Comparison of ENCODE assay signal across 1 cellular context in the genomic region with DNA sequence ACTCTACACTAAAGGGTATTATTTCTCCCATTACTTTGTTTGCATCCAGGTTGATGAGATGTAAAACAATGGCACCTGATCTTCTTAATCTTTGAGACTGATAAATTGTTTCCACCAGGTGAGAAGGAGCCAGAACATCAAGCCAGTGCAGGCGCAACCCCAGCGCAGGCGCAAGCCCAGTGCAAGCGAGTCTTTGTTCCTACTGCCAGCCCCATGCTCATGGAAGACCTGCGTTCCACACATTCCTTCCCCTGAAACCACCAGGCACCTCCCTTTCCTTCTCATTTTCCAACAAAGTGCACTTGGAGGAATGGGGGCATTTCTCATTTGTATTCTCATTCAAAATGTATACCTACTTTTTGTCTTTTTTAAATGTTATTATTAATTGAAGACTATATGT.
TF ChIP-seq lines count a peak whose summit lies in the region.

No MANE protein-coding gene starts in this region.

TF ChIP-seq in GM23338, 12 proteins besides CTCF, POLR2A, EP300 and RAD21 (continued from another document):
- TF ChIP-seq, protein P1, sequence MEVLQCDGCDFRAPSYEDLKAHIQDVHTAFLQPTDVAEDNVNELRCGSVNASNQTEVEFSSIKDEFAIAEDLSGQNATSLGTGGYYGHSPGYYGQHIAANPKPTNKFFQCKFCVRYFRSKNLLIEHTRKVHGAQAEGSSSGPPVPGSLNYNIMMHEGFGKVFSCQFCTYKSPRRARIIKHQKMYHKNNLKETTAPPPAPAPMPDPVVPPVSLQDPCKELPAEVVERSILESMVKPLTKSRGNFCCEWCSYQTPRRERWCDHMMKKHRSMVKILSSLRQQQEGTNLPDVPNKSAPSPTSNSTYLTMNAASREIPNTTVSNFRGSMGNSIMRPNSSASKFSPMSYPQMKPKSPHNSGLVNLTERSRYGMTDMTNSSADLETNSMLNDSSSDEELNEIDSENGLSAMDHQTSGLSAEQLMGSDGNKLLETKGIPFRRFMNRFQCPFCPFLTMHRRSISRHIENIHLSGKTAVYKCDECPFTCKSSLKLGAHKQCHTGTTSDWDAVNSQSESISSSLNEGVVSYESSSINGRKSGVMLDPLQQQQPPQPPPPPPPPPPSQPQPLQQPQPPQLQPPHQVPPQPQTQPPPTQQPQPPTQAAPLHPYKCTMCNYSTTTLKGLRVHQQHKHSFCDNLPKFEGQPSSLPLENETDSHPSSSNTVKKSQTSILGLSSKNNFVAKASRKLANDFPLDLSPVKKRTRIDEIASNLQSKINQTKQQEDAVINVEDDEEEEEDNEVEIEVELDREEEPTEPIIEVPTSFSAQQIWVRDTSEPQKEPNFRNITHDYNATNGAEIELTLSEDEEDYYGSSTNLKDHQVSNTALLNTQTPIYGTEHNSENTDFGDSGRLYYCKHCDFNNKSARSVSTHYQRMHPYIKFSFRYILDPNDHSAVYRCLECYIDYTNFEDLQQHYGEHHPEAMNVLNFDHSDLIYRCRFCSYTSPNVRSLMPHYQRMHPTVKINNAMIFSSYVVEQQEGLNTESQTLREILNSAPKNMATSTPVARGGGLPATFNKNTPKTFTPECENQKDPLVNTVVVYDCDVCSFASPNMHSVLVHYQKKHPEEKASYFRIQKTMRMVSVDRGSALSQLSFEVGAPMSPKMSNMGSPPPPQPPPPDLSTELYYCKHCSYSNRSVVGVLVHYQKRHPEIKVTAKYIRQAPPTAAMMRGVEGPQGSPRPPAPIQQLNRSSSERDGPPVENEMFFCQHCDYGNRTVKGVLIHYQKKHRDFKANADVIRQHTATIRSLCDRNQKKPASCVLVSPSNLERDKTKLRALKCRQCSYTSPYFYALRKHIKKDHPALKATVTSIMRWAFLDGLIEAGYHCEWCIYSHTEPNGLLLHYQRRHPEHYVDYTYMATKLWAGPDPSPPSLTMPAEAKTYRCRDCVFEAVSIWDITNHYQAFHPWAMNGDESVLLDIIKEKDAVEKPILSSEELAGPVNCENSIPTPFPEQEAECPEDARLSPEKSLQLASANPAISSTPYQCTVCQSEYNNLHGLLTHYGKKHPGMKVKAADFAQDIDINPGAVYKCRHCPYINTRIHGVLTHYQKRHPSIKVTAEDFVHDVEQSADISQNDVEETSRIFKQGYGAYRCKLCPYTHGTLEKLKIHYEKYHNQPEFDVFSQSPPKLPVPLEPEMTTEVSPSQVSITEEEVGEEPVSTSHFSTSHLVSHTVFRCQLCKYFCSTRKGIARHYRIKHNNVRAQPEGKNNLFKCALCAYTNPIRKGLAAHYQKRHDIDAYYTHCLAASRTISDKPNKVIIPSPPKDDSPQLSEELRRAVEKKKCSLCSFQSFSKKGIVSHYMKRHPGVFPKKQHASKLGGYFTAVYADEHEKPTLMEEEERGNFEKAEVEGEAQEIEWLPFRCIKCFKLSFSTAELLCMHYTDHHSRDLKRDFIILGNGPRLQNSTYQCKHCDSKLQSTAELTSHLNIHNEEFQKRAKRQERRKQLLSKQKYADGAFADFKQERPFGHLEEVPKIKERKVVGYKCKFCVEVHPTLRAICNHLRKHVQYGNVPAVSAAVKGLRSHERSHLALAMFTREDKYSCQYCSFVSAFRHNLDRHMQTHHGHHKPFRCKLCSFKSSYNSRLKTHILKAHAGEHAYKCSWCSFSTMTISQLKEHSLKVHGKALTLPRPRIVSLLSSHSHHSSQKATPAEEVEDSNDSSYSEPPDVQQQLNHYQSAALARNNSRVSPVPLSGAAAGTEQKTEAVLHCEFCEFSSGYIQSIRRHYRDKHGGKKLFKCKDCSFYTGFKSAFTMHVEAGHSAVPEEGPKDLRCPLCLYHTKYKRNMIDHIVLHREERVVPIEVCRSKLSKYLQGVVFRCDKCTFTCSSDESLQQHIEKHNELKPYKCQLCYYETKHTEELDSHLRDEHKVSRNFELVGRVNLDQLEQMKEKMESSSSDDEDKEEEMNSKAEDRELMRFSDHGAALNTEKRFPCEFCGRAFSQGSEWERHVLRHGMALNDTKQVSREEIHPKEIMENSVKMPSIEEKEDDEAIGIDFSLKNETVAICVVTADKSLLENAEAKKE (CRISPR knock-in tag; IDR thresholded peaks at IDR 0.05), result no peak
- no peak for TF ChIP-seq JUNB (IDR thresholded peaks at IDR 0.05; ENCODE audit: unreplicated experiment)
- no peak for TF ChIP-seq ZNF331 (CRISPR knock-in tag; IDR thresholded peaks at IDR 0.05; ENCODE audit: low read depth)
- TF ChIP-seq, protein P2, sequence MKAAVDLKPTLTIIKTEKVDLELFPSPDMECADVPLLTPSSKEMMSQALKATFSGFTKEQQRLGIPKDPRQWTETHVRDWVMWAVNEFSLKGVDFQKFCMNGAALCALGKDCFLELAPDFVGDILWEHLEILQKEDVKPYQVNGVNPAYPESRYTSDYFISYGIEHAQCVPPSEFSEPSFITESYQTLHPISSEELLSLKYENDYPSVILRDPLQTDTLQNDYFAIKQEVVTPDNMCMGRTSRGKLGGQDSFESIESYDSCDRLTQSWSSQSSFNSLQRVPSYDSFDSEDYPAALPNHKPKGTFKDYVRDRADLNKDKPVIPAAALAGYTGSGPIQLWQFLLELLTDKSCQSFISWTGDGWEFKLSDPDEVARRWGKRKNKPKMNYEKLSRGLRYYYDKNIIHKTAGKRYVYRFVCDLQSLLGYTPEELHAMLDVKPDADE (IDR thresholded peaks at IDR 0.05), result no peak
- no peak for TF ChIP-seq CREB1 (CRISPR knock-in tag; IDR thresholded peaks at IDR 0.05; ENCODE audit: low read depth)
- TF ChIP-seq STAT1 (IDR thresholded peaks at IDR 0.05; ENCODE audit: unreplicated experiment), result no peak
- no peak for TF ChIP-seq EZH2phosphoT487 (IDR thresholded peaks at IDR 0.05; ENCODE audit: unreplicated experiment)
- no peak for TF ChIP-seq POLR2AphosphoS5 (IDR thresholded peaks at IDR 0.05; ENCODE audit: low read depth)
